In the genomic region with DNA sequence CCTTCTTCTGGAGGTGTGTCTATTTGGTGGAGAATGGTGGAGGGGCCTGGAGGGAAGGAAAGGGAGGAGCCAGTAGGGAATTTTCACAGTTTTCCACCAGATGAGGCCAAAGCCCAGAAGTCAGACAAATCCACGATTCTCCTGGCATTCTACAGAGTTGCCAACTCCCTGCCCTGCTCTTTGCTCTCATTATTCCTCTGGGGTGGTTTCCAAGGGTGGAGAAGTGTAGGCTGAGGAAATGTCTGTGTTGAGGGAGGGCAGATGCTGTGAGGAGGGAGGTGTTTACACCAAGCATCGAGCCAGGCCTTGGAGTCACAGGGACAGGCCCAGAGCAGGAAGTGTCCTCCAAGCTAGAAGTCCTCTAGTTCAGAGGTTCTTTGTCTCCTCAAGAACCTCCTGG, we compare ENCODE assay signal across 13 cellular contexts.
DNase-seq lines count a peak whose midpoint lies in the region; ATAC-seq, FAIRE-seq and TF ChIP-seq lines count a peak whose summit lies in the region.
"Had no signal": no experiment of that assay in that cellular context is flagged by ENCODE, and none has a peak within 500 bp of the region (broad histone marks: within the 10 kb centered on the region; RNA-seq: fewer than 3 reads in every experiment).

No MANE protein-coding gene starts in this region.

- peak overlapping the region; percentile 77 for H3K27ac Mint-ChIP-seq in HFFc6

- peak overlapping the region; percentile 87; the same call in 1 of the 2 replicates for H3K4me3 Mint-ChIP-seq in HFFc6

- no peaks in the 10 kb centered on the region for H3K36me3 Mint-ChIP-seq in HFFc6 (ENCODE audit: low read depth)

- H2AFZ ChIP-seq in smooth muscle cell (ENCODE audit: low read depth): peak overlapping the region; percentile 73

- H3K27me3 Mint-ChIP-seq in HFFc6 (ENCODE audit: insufficient read depth): peaks cover 4% of the 10 kb centered on the region

- DNase-seq in HFFc6: peak; percentile 7
- peak in 1 of 61 donors; percentile 14 for DNase-seq in caudate nucleus (lab: John Stamatoyannopoulos, UW)
- no peak for DNase-seq in kidney
- DNase-seq in smooth muscle cell (lab: John Stamatoyannopoulos, UW; ENCODE audit: unreplicated experiment): no peak
- DNase-seq in SW 1271 (lab: John Stamatoyannopoulos, UW): no peak
- no peak for DNase-seq in retina
- no peak for DNase-seq in NCI-H1694 (lab: John Stamatoyannopoulos, UW)
- DNase-seq: activated CD4-positive, alpha-beta T cell treated with anti-CD3 and anti-CD28 coated beads, Interleukin-2, amount 50 U/mL, for 1 hour; Calu3; hypothalamus; NCI-H1694 treated with DMSO at 0.1 percent for 48 hours had no signal

- H3K27ac ChIP-seq in caudate nucleus (ENCODE audit: low read depth, low read length) (peak overlapping the region; percentile 46), kidney (ENCODE audit: low read depth in 2 of 2, low read length in 2 of 2) (peak overlapping the region; percentile 26 to 75), smooth muscle cell (ENCODE audit: low read depth) (peak overlapping the region; percentile 65)

- FAIRE-seq in kidney (lab: Jason Lieb, UNC): no peak
- FAIRE-seq: astrocyte had no signal

- peak overlapping the region; percentile 89 for H3K4me2 ChIP-seq in smooth muscle cell

- H3K4me1 ChIP-seq in kidney (ENCODE audit: control insufficient read depth in 1 of 2, insufficient read depth in 1 of 2, low read depth in 1 of 2, low read length in 2 of 2) (peaks cover 4 to 17% of the 10 kb centered on the region in 2 donors), smooth muscle cell (ENCODE audit: low read depth) (peaks cover 18% of the 10 kb centered on the region)

- H3K36me3 ChIP-seq in kidney (ENCODE audit: control insufficient read depth in 1 of 2, insufficient read depth in 2 of 2, low read length in 2 of 2) (no peaks in the 10 kb centered on the region), smooth muscle cell (ENCODE audit: low read depth) (no peaks in the 10 kb centered on the region)

- intact Hi-C loops in kidney (cut with DNase I): loop anchor here (5.0 kb wide), 1 partner anchor 157 kb away; no protein-coding TSS in a partner anchor

- no peak overlapping the region for H3K9ac ChIP-seq in kidney (ENCODE audit: low read length in 2 of 2)
- H3K9ac ChIP-seq in smooth muscle cell (ENCODE audit: low read depth): no peak overlapping the region

- WGBS in smooth muscle cell (ENCODE audit: low lambda C conversion rate): 31% methylated on average over 2 of the region's 2 CpGs

- no peaks in the 10 kb centered on the region for H3K79me2 ChIP-seq in smooth muscle cell (ENCODE audit: low read depth)

- H3K4me1 Mint-ChIP-seq in HFFc6 (ENCODE audit: low read depth): peaks cover 19% of the 10 kb centered on the region

- H3K27me3 ChIP-seq in smooth muscle cell (ENCODE audit: low read depth): no peaks in the 10 kb centered on the region

- H3K4me3 ChIP-seq in kidney (ENCODE audit: low read length in 2 of 2) (no peak overlapping the region), smooth muscle cell (no peak overlapping the region)

- TF ChIP-seq CTCF in HFFc6 (IDR thresholded peaks at IDR 0.05) (no peak), kidney (IDR thresholded peaks at IDR 0.05; ENCODE audit: borderline replicate concordance, extremely low read depth, insufficient read depth) (no peak), smooth muscle cell (IDR thresholded peaks at IDR 0.05; ENCODE audit: borderline replicate concordance, insufficient read depth, poor library complexity, severe bottlenecking) (no peak)

- ATAC-seq in HG03159 (IDR thresholded peaks at IDR 0.05; ENCODE audit: unreplicated experiment): no peak

- no peaks in the 10 kb centered on the region for H3K9me3 Mint-ChIP-seq in HFFc6

- H3K9me3 ChIP-seq in kidney (ENCODE audit: control insufficient read depth in 1 of 2, low read length in 2 of 2) (no peaks in the 10 kb centered on the region), smooth muscle cell (replicated peaks; ENCODE audit: low read depth) (no peaks in the 10 kb centered on the region)

- no peaks in the 10 kb centered on the region for H3F3A ChIP-seq in smooth muscle cell (ENCODE audit: low read depth)

- no peaks in the 10 kb centered on the region for H4K20me1 ChIP-seq in smooth muscle cell (ENCODE audit: low read depth)
